ENCODE assay signal across 18 cellular contexts in genomic region chr2:1804251-1804855, GRCh38.
"Had no signal": no experiment of that assay in that cellular context is flagged by ENCODE, and none has a peak within 500 bp of the region (broad histone marks: within the 10 kb centered on the region; RNA-seq: fewer than 3 reads in every experiment).

No MANE protein-coding gene starts in this region.

- H3K9me3 Mint-ChIP-seq: activated B cell treated with CpG ODN at 0.5 μM for 24 hours; activated naive CD8-positive, alpha-beta T cell treated with anti-CD3 and anti-CD28 coated beads for 36 hours; dendritic cell treated with granulocyte-macrophage colony-stimulating factor and Interleukin-4, amounts not matched to agents 40 ng/mL and 50 ng/mL, for 4 days; effector memory CD8-positive, alpha-beta T cell; natural killer cell; stimulated activated memory B cell treated with anti-CD40 and anti-IgM and Interleukin-4, amounts not matched to agents 10 μg/mL and 1 μg/mL and 100 μg/mL, for 72 hours; T-helper 2 cell treated with Interferon-gamma antibody and Interleukin-4, amounts not matched to agents 5 μg/mL and 100 μg/mL, for 36 hours had no signal

- H3K36me3 Mint-ChIP-seq: activated naive CD8-positive, alpha-beta T cell treated with anti-CD3 and anti-CD28 coated beads for 36 hours; natural killer cell; stimulated activated memory B cell treated with anti-CD40 and anti-IgM and Interleukin-4, amounts not matched to agents 10 μg/mL and 1 μg/mL and 100 μg/mL, for 72 hours had no signal

- DNase-seq: activated B cell treated with CpG ODN at 0.5 μM for 24 hours; activated CD4-positive, alpha-beta T cell treated with anti-CD3 and anti-CD28 coated beads for 48 hours; activated CD8-positive, alpha-beta memory T cell treated with anti-CD3 and anti-CD28 coated beads, Interleukin-2, amount 50 U/mL, for 4 hours; activated CD8-positive, alpha-beta T cell treated with anti-CD3 and anti-CD28 coated beads, Interleukin-2, amount 10 ng/mL, durations not matched to agents 7 days and 5 days; activated naive CD8-positive, alpha-beta T cell treated with anti-CD3 and anti-CD28 coated beads for 36 hours; activated T-cell treated with anti-CD3 and anti-CD28 coated beads, Interleukin-2, amount 50 U/mL, for 48 hours; amygdala; effector memory CD8-positive, alpha-beta T cell; gastrocnemius medialis; left colon; mammary epithelial cell; natural killer cell; psoas muscle; stimulated activated CD4-positive, alpha-beta T cell treated with anti-CD3 and anti-CD28 coated beads, Interleukin-12 subunit alpha, Interleukin-12 subunit beta, amount 100 ng/mL, for 4 hours had no signal

- H3K27ac ChIP-seq: epithelial cell of prostate, gastrocnemius medialis, psoas muscle had no signal

- H3K9me3 ChIP-seq: gastrocnemius medialis, psoas muscle had no signal

- H3K4me3 Mint-ChIP-seq: activated B cell treated with CpG ODN at 0.5 μM for 24 hours; activated CD8-positive, alpha-beta T cell treated with anti-CD3 and anti-CD28 coated beads, Interleukin-2, amount 10 ng/mL, durations not matched to agents 7 days and 5 days; activated naive CD8-positive, alpha-beta T cell treated with anti-CD3 and anti-CD28 coated beads for 36 hours; dendritic cell treated with granulocyte-macrophage colony-stimulating factor and Interleukin-4, amounts not matched to agents 40 ng/mL and 50 ng/mL, for 4 days; effector memory CD8-positive, alpha-beta T cell; natural killer cell; stimulated activated memory B cell treated with anti-CD40 and anti-IgM and Interleukin-4, amounts not matched to agents 10 μg/mL and 1 μg/mL and 100 μg/mL, for 72 hours; T-helper 2 cell treated with Interferon-gamma antibody and Interleukin-4, amounts not matched to agents 5 μg/mL and 100 μg/mL, for 36 hours had no signal

- H3K27me3 Mint-ChIP-seq: activated B cell treated with CpG ODN at 0.5 μM for 24 hours; activated naive CD8-positive, alpha-beta T cell treated with anti-CD3 and anti-CD28 coated beads for 36 hours; dendritic cell treated with granulocyte-macrophage colony-stimulating factor and Interleukin-4, amounts not matched to agents 40 ng/mL and 50 ng/mL, for 4 days; effector memory CD8-positive, alpha-beta T cell; stimulated activated memory B cell treated with anti-CD40 and anti-IgM and Interleukin-4, amounts not matched to agents 10 μg/mL and 1 μg/mL and 100 μg/mL, for 72 hours had no signal

- ATAC-seq: activated CD8-positive, alpha-beta T cell treated with anti-CD3 and anti-CD28 coated beads, Interleukin-2, amount 10 ng/mL, durations not matched to agents 7 days and 5 days; effector memory CD8-positive, alpha-beta T cell; gastrocnemius medialis; left colon; natural killer cell; stimulated activated memory B cell treated with anti-CD40 and anti-IgM and Interleukin-4, amounts not matched to agents 10 μg/mL and 1 μg/mL and 100 μg/mL, for 72 hours had no signal

- H3K27me3 ChIP-seq: gastrocnemius medialis had no signal

- H3K36me3 ChIP-seq: gastrocnemius medialis had no signal

- H3K4me1 Mint-ChIP-seq: activated B cell treated with CpG ODN at 0.5 μM for 24 hours; activated naive CD8-positive, alpha-beta T cell treated with anti-CD3 and anti-CD28 coated beads for 36 hours; natural killer cell; stimulated activated memory B cell treated with anti-CD40 and anti-IgM and Interleukin-4, amounts not matched to agents 10 μg/mL and 1 μg/mL and 100 μg/mL, for 72 hours had no signal

- H3K4me3 ChIP-seq: gastrocnemius medialis, psoas muscle had no signal

- H3K4me1 ChIP-seq: gastrocnemius medialis, psoas muscle had no signal

- H3K27ac Mint-ChIP-seq: activated B cell treated with CpG ODN at 0.5 μM for 24 hours; activated CD8-positive, alpha-beta T cell treated with anti-CD3 and anti-CD28 coated beads, Interleukin-2, amount 10 ng/mL, durations not matched to agents 7 days and 5 days; activated naive CD8-positive, alpha-beta T cell treated with anti-CD3 and anti-CD28 coated beads for 36 hours; dendritic cell treated with granulocyte-macrophage colony-stimulating factor and Interleukin-4, amounts not matched to agents 40 ng/mL and 50 ng/mL, for 4 days; effector memory CD8-positive, alpha-beta T cell; natural killer cell; stimulated activated memory B cell treated with anti-CD40 and anti-IgM and Interleukin-4, amounts not matched to agents 10 μg/mL and 1 μg/mL and 100 μg/mL, for 72 hours; T-helper 2 cell treated with Interferon-gamma antibody and Interleukin-4, amounts not matched to agents 5 μg/mL and 100 μg/mL, for 36 hours had no signal
